In genomic region chr4:89254847-89255246, GRCh38 we compare ENCODE assay signal across 8 cellular contexts. TPM values are rescaled to one million over a fixed set of nuclear protein-coding genes. Genes with fewer than 3 reads are reported as not detected.
DNase-seq lines count a peak whose midpoint lies in the region; FAIRE-seq and TF ChIP-seq lines count a peak whose summit lies in the region.

No MANE protein-coding gene starts in this region.

- WGBS in ovary, 3 donors = 14 to 24% (median 20%) methylated on average over 3 of the region's 3 CpGs

- no peaks in the 10 kb centered on the region for H3K9me3 ChIP-seq in BE2C
- H3K9me3 ChIP-seq in fibroblast of lung (ENCODE audit: control insufficient read depth, insufficient read depth, low read depth, low read length) = no peaks in the 10 kb centered on the region
- no peaks in the 10 kb centered on the region for H3K9me3 ChIP-seq in ovary

- H3K36me3 ChIP-seq in BE2C (no peaks in the 10 kb centered on the region), fibroblast of lung (ENCODE audit: control insufficient read depth, insufficient read depth, low read length) (no peaks in the 10 kb centered on the region), ovary (no peaks in the 10 kb centered on the region)

- H3K27me3 ChIP-seq in BE2C = 0 out of 2 replicates have a peak, but pooled peaks cover 3% of the 10 kb centered on the region
- no peaks in the 10 kb centered on the region for H3K27me3 ChIP-seq in fibroblast of lung (ENCODE audit: control insufficient read depth, insufficient read depth, low read length)
- H3K27me3 ChIP-seq in ovary = no peaks in the 10 kb centered on the region

- H3K4me3 ChIP-seq in BE2C (ENCODE audit: low read depth, low read length) (no peak overlapping the region), fibroblast of lung (replicated peaks in 1 of 4; ENCODE audit: control extremely low read depth in 1 of 4, insufficient read depth in 1 of 4, low read depth in 3 of 4, low read length in 4 of 4) (no peak overlapping the region), ovary (no peak overlapping the region)

- H3K27ac ChIP-seq in fibroblast of lung (ENCODE audit: insufficient read depth, low read length) (no peak overlapping the region), ovary (no peak overlapping the region)

- H2AFZ ChIP-seq in fibroblast of lung (ENCODE audit: low read length) = no peak overlapping the region

- no peaks in the 10 kb centered on the region for H3K79me2 ChIP-seq in fibroblast of lung (ENCODE audit: control insufficient read depth, insufficient read depth, low read length)

- DNase-seq in BE2C (peak; percentile 12), GM19239 (ENCODE audit: insufficient read length, low spot score) (peak; percentile 18), M059J (ENCODE audit: low read depth) (peak; percentile 21), fibroblast of lung (ENCODE audit: low read depth in 2 of 2) (peak; percentile 3 to 23), ovary (no peak), retina (no peak)
- peak in 2 of 3 experiments; percentile 21 to 27 for DNase-seq in activated CD8-positive, alpha-beta memory T cell treated with anti-CD3 and anti-CD28 coated beads for 48 hours (ENCODE audit: low read depth in 2 of 3, low spot score in 2 of 3)
- DNase-seq in stimulated activated CD4-positive, alpha-beta T cell treated with anti-CD3 and anti-CD28 coated beads, Interleukin-12 subunit alpha, Interleukin-12 subunit beta, amount 100 ng/mL, for 4 hours = peak; percentile 22

- peak; percentile 60 for FAIRE-seq in GM19239 (lab: Jason Lieb, UNC)

- no peak overlapping the region for H3K9ac ChIP-seq in fibroblast of lung (ENCODE audit: insufficient read depth, low read length)

- TF ChIP-seq POLR2A in ovary (IDR thresholded peaks at IDR 0.05) = no peak

- no peak overlapping the region for H3K4me2 ChIP-seq in fibroblast of lung (ENCODE audit: extremely low read depth, insufficient read depth, low read length)

- intact Hi-C loops in ovary (cut with DNase I) = no loop called here

- no peak for TF ChIP-seq EP300 in ovary (IDR thresholded peaks at IDR 0.05)

- H3K4me1 ChIP-seq in BE2C = no peaks in the 10 kb centered on the region
- H3K4me1 ChIP-seq in fibroblast of lung (ENCODE audit: control insufficient read depth, extremely low read depth, insufficient read depth, low read length) = no peaks in the 10 kb centered on the region
- no peaks in the 10 kb centered on the region for H3K4me1 ChIP-seq in ovary (ENCODE audit: insufficient read depth)

- no peaks in the 10 kb centered on the region for H4K20me1 ChIP-seq in fibroblast of lung (ENCODE audit: control insufficient read depth, extremely low read depth, insufficient read depth, low read length)

- peak; percentile 81 for TF ChIP-seq CTCF in BE2C (IDR thresholded peaks at IDR 0.05; ENCODE audit: low read depth, low read length)
- peak; percentile 67 to 76 for TF ChIP-seq CTCF in fibroblast of lung (conservative IDR thresholded peaks at IDR 0.05 in 1 of 2, IDR thresholded peaks at IDR 0.05 in 1 of 2; ENCODE audit: low read depth in 1 of 2, low read length in 2 of 2)
- peak in 1 of 3 donors; percentile 14 for TF ChIP-seq CTCF in ovary (IDR thresholded peaks at IDR 0.05)

RNA-seq across cellular contexts. Expression of gene GPRIN3, which starts 52.8 kb away (rescaled TPM):
- polyA plus RNA-seq in BE2C (2012; ENCODE audit: insufficient read depth, insufficient read length, low read depth) = 0.08 TPM
- total RNA-seq in M059J (2014; rRNA removed; shearing (Covaris generic)) = 0.05 and 0.25 TPM in 2 replicates
- total RNA-seq in fibroblast of lung (under 0.01 TPM in 2 replicates), ovary (1 to 10 TPM; 2.7 to 6.8 (median 3.9) TPM)
- polyA plus RNA-seq in fibroblast of lung (0.01 TPM in 1 of 2 replicates, not detected in the other), ovary (1 to 10 TPM; 1.0 to 1.7 TPM)
- polyA plus RNA-seq in fibroblast of lung (2012) = not detected in 2 replicates
- polyA minus RNA-seq in fibroblast of lung (ENCODE audit: low replicate concordance) = not detected in 2 replicates

Comparison
In these comparisons a context has a peak if more than half of its experiments do, and no peak if none do; other contexts are left out.
1. DNase-seq: peak in BE2C (single experiment), GM19239 (single experiment), M059J (single experiment), activated CD8-positive, alpha-beta memory T cell treated with anti-CD3 and anti-CD28 coated beads for 48 hours (2 of 3), fibroblast of lung (2 of 2) and stimulated activated CD4-positive, alpha-beta T cell treated with anti-CD3 and anti-CD28 coated beads, Interleukin-12 subunit alpha, Interleukin-12 subunit beta, amount 100 ng/mL, for 4 hours (single experiment); none in ovary (0 of 5) and retina (single experiment).